ENCODE assay signal across 12 cellular contexts in the genomic region with DNA sequence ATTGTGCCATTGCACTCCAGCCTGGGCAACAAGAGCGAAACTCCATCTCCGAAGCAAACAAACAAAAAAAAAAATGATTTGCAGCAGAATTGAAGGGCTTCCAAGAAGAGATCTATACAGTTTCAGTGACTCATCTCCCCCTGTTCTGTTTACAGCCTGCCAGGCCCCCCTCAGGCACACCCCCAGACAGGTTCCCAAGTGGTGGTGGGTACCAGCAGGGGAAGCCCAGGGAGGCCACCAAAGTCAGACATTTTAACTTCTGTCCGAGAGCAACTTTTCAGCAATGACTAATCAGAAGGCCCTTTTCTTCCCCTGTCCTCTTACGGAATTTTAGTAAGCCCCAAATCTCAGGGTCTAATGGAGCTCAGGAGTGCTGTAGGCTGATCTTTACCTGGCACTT.
DNase-seq lines count a peak whose midpoint lies in the region; ATAC-seq and TF ChIP-seq lines count a peak whose summit lies in the region.
"Had no signal": no experiment of that assay in that cellular context is flagged by ENCODE, and none has a peak within 500 bp of the region (broad histone marks: within the 10 kb centered on the region; RNA-seq: fewer than 3 reads in every experiment).

No MANE protein-coding gene starts in this region.

- ATAC-seq in GM19025 (IDR thresholded peaks at IDR 0.05; ENCODE audit: low read depth, unreplicated experiment), result peak; percentile 17
- peak; percentile 37 for ATAC-seq in HG02678 (IDR thresholded peaks at IDR 0.05; ENCODE audit: unreplicated experiment)
- ATAC-seq in HG03460 (IDR thresholded peaks at IDR 0.05; ENCODE audit: unreplicated experiment), result peak; percentile 34
- ATAC-seq: PC-3 had no signal

- peak; percentile 46 for DNase-seq in GM10266 (ENCODE audit: extremely low spot score)
- DNase-seq in foreskin melanocyte, result no peak
- no peak for DNase-seq in stimulated activated naive CD4-positive, alpha-beta T cell (lab: John Stamatoyannopoulos, UW)
- no peak for DNase-seq in NCI-H510A treated with DMSO at 0.1 percent for 48 hours (lab: John Stamatoyannopoulos, UW)
- no peak for DNase-seq in islet precursor cell
- DNase-seq: activated naive CD8-positive, alpha-beta T cell treated with anti-CD3 and anti-CD28 coated beads, Interleukin-2, amount 10 ng/mL, durations not matched to agents 7 days and 5 days; hippocampal formation; ovary; PC-3 had no signal

- TF ChIP-seq CTCF in GM10266 (IDR thresholded peaks at IDR 0.05; ENCODE audit: control insufficient read depth, insufficient read depth, low read depth, missing control alignments), result no peak
